Comparison of ENCODE assay signal across 8 cellular contexts in the genomic region with DNA sequence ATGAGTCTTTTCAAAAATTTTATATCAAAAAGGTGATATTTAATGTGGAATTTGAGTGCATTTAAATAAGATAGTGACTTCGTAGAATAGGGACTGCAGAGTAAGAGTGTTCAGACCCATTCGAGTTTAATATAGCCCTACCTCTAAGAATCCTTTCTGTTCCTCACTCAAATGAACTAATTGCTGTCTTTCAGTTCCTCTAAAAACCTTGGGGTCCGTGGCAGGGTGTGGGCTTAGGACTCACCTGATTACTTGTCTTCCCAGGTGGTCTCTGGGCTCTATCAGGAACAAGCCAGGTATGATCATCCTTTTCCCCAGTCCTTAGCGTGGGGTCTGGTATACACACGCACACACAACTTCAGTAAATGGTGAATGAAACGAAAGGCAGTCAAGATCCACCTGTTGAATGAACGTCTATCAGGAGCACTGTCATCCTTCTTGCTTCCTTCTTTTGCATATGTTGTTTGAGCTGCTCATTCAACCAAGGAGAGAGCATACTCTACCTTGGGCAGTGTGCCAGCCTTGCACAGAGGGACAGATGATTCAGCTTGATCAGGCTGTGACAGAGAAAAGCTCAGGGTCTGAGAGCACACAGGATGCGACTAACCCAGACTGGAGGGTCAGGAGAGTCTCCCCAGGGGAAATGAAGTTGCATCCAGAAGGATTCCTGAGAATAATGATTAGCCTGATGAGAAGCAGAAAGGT. TPM values are rescaled to one million over a fixed set of nuclear protein-coding genes. Genes with fewer than 3 reads are reported as not detected.
DNase-seq lines count a peak whose midpoint lies in the region; ATAC-seq and TF ChIP-seq lines count a peak whose summit lies in the region.

No MANE protein-coding gene starts in this region.

- H3K36me3 Mint-ChIP-seq in activated CD4-positive, alpha-beta T cell treated with anti-CD3 and anti-CD28 coated beads for 36 hours (ENCODE audit: low read depth) = peaks cover 1% of the 10 kb centered on the region
- H3K36me3 Mint-ChIP-seq in stimulated activated naive B cell treated with anti-CD40 and anti-IgM and Interleukin-4, amounts not matched to agents 10 μg/mL and 1 μg/mL and 100 μg/mL, for 72 hours = peaks cover 0 to under 1% of the 10 kb centered on the region in 2 donors

- peak overlapping the region; percentile 80 to 100 (median 98) for H3K27ac ChIP-seq in dorsolateral prefrontal cortex

- H3K4me3 Mint-ChIP-seq in activated CD4-positive, alpha-beta T cell treated with anti-CD3 and anti-CD28 coated beads for 36 hours = peak overlapping the region; percentile 79
- H3K4me3 Mint-ChIP-seq in stimulated activated naive B cell treated with anti-CD40 and anti-IgM and Interleukin-4, amounts not matched to agents 10 μg/mL and 1 μg/mL and 100 μg/mL, for 72 hours = peak overlapping the region; percentile 84 to 91

- intact Hi-C loops in activated CD4-positive, alpha-beta T cell treated with anti-CD3 and anti-CD28 coated beads for 36 hours (cut with DNase I, micrococcal nuclease) = loop anchor here in 1 of 2 experiments (5.0 to 10.0 kb wide), 2 partner anchors 268 to 280 kb away; partner anchors contain the start of gene EPS15
- intact Hi-C loops in dorsolateral prefrontal cortex (cut with DNase I) = loop anchor here (5.0 to 10.0 kb wide), 4 partner anchors 43 to 297 kb away; partner anchors contain the start of genes EPS15 (in 1 of the 2) and FAF1 (in 1 of the 2)
- intact Hi-C loops in mucosa of descending colon (cut with DNase I, micrococcal nuclease) = no loop called here

- peak overlapping the region; percentile 90 for H3K27ac Mint-ChIP-seq in activated CD4-positive, alpha-beta T cell treated with anti-CD3 and anti-CD28 coated beads for 36 hours
- H3K27ac Mint-ChIP-seq in stimulated activated naive B cell treated with anti-CD40 and anti-IgM and Interleukin-4, amounts not matched to agents 10 μg/mL and 1 μg/mL and 100 μg/mL, for 72 hours = peak overlapping the region; percentile 89

- no peaks in the 10 kb centered on the region for H3K36me3 ChIP-seq in mucosa of descending colon (ENCODE audit: low read depth)

- H3K4me1 Mint-ChIP-seq in activated CD4-positive, alpha-beta T cell treated with anti-CD3 and anti-CD28 coated beads for 36 hours = peaks cover 20% of the 10 kb centered on the region
- peaks cover 15 to 23% of the 10 kb centered on the region in 2 donors for H3K4me1 Mint-ChIP-seq in stimulated activated naive B cell treated with anti-CD40 and anti-IgM and Interleukin-4, amounts not matched to agents 10 μg/mL and 1 μg/mL and 100 μg/mL, for 72 hours

- no peaks in the 10 kb centered on the region for H3K9me3 Mint-ChIP-seq in activated CD4-positive, alpha-beta T cell treated with anti-CD3 and anti-CD28 coated beads for 36 hours (ENCODE audit: low read depth)
- H3K9me3 Mint-ChIP-seq in stimulated activated naive B cell treated with anti-CD40 and anti-IgM and Interleukin-4, amounts not matched to agents 10 μg/mL and 1 μg/mL and 100 μg/mL, for 72 hours = no peaks in the 10 kb centered on the region

- no peaks in the 10 kb centered on the region for H3K9me3 ChIP-seq in mucosa of descending colon

- peak; percentile 52 for ATAC-seq in GM19025 (IDR thresholded peaks at IDR 0.05; ENCODE audit: low read depth, unreplicated experiment)
- peak; percentile 64 for ATAC-seq in HG03135 (IDR thresholded peaks at IDR 0.05; ENCODE audit: unreplicated experiment)
- peak; percentile 48 for ATAC-seq in activated CD4-positive, alpha-beta T cell treated with anti-CD3 and anti-CD28 coated beads for 36 hours
- peak; percentile 38 for ATAC-seq in mucosa of descending colon
- ATAC-seq in stimulated activated naive B cell treated with anti-CD40 and anti-IgM and Interleukin-4, amounts not matched to agents 10 μg/mL and 1 μg/mL and 100 μg/mL, for 72 hours (replicated peaks) = peak; percentile 86

- DNase-seq in AG08395 (ENCODE audit: low spot score) (peak; percentile 46), NCI-H2196 treated with DMSO at 0.1 percent for 48 hours (lab: John Stamatoyannopoulos, UW; ENCODE audit: unreplicated experiment) (peak; percentile 41), dorsolateral prefrontal cortex (peak in 9 of 10 donors; percentile 27 to 84 (median 64)), mucosa of descending colon (peak; percentile 70 to 78 (median 77))
- DNase-seq in activated CD4-positive, alpha-beta T cell treated with anti-CD3 and anti-CD28 coated beads for 36 hours = peak; percentile 83
- peak; percentile 77 for DNase-seq in stimulated activated naive B cell treated with anti-CD40 and anti-IgM and Interleukin-4, amounts not matched to agents 10 μg/mL and 1 μg/mL and 100 μg/mL, for 72 hours

- CTCF ChIA-PET in activated CD4-positive, alpha-beta T cell treated with anti-CD3 and anti-CD28 coated beads for 36 hours (lab: Charles Lee) = interaction anchor here (0.6 to 0.7 kb wide), 2 partner anchors 10 to 64 kb away, joined by 3 read pairs; no protein-coding TSS in a partner anchor

- H3K27me3 ChIP-seq in dorsolateral prefrontal cortex = no peaks in the 10 kb centered on the region

- POLR2A ChIA-PET in activated CD4-positive, alpha-beta T cell treated with anti-CD3 and anti-CD28 coated beads for 36 hours (lab: Charles Lee) = interaction anchor here (0.5 kb wide), 1 partner anchor 628 kb away, joined by 4 read pairs; no protein-coding TSS in a partner anchor

- H3K4me3 ChIP-seq in dorsolateral prefrontal cortex (peak overlapping the region in 49 of 59 donors; percentile 50 to 100 (median 94)), mucosa of descending colon (no peak overlapping the region)

- TF ChIP-seq CTCF in dorsolateral prefrontal cortex (IDR thresholded peaks at IDR 0.05 in 54 of 56, conservative IDR thresholded peaks at IDR 0.05 in 2 of 56; ENCODE audit: low read depth in 1 of 56, partially characterized antibody in 56 of 56) (no peak), mucosa of descending colon (IDR thresholded peaks at IDR 0.05) (no peak)

- H3K27me3 Mint-ChIP-seq in activated CD4-positive, alpha-beta T cell treated with anti-CD3 and anti-CD28 coated beads for 36 hours = no peaks in the 10 kb centered on the region
- peaks cover 5 to 12% of the 10 kb centered on the region in 2 donors for H3K27me3 Mint-ChIP-seq in stimulated activated naive B cell treated with anti-CD40 and anti-IgM and Interleukin-4, amounts not matched to agents 10 μg/mL and 1 μg/mL and 100 μg/mL, for 72 hours

- peaks cover 21% of the 10 kb centered on the region for H3K4me1 ChIP-seq in mucosa of descending colon (ENCODE audit: low read depth)

RNA-seq across cellular contexts. Expression of gene RNF11, which starts 1.2 kb away (rescaled TPM):
- total RNA-seq in activated CD4-positive, alpha-beta T cell treated with anti-CD3 and anti-CD28 coated beads for 36 hours = 10 to 100 TPM; 20.6 to 26.0 TPM
- 100 to 1,000 TPM; 136 to 303 (median 221) TPM for total RNA-seq in dorsolateral prefrontal cortex
- total RNA-seq in mucosa of descending colon = 100 to 1,000 TPM in 1 of 3 donors, 10 to 100 TPM in 2; 66.7 to 117 (median 84.7) TPM

Comparison
In these comparisons a context has a peak if more than half of its experiments do, and no peak if none do; other contexts are left out.
1. intact Hi-C loops: an anchor here in dorsolateral prefrontal cortex (5.0 to 10.0 kb wide); none called in mucosa of descending colon.